ENCODE assay signal across 17 cellular contexts in genomic region chr3:23728651-23729117, GRCh38.
DNase-seq lines count a peak whose midpoint lies in the region; ATAC-seq, FAIRE-seq and TF ChIP-seq lines count a peak whose summit lies in the region.
"Had no signal": no experiment of that assay in that cellular context is flagged by ENCODE, and none has a peak within 500 bp of the region (broad histone marks: within the 10 kb centered on the region; RNA-seq: fewer than 3 reads in every experiment).

No MANE protein-coding gene starts in this region.

- POLR2A ChIA-PET in Caco-2 (lab: Charles Lee): interaction anchor here (0.5 to 0.6 kb wide), 4 partner anchors 18 to 163 kb away, joined by 3 to 4 read pairs (median 4); no protein-coding TSS in a partner anchor

- H3K27ac ChIP-seq in left lung: no peak overlapping the region
- H3K27ac ChIP-seq in esophagus muscularis mucosa (replicated peaks in 1 of 4): peak overlapping the region in 2 of 4 donors; percentile 52 to 56
- H3K27ac ChIP-seq: coronary artery, HL-60, neutrophil had no signal

- peak overlapping the region; percentile 54 for H3K4me3 Mint-ChIP-seq in Caco-2 (ENCODE audit: unreplicated experiment)
- H3K4me3 Mint-ChIP-seq: activated T-cell treated with anti-CD3 and anti-CD28 coated beads, Interleukin-2, amount 50 U/mL, for 72 hours had no signal

- no peaks in the 10 kb centered on the region for H3K36me3 ChIP-seq in Caco-2 (ENCODE audit: control insufficient read depth, insufficient read depth, low read length)
- no peaks in the 10 kb centered on the region for H3K36me3 ChIP-seq in bronchial epithelial cell (ENCODE audit: control insufficient read depth, insufficient read depth, low read length)
- no peaks in the 10 kb centered on the region for H3K36me3 ChIP-seq in left lung
- H3K36me3 ChIP-seq in esophagus muscularis mucosa: no peaks in the 10 kb centered on the region
- H3K36me3 ChIP-seq: neutrophil had no signal

- TF ChIP-seq EP300 in esophagus muscularis mucosa (IDR thresholded peaks at IDR 0.05): no peak

- H3K4me1 ChIP-seq in Caco-2 (peaks cover 22% of the 10 kb centered on the region), left lung (peaks cover 0 to 3% of the 10 kb centered on the region in 2 donors), esophagus muscularis mucosa (peaks cover 0 to 43% (median 41%) of the 10 kb centered on the region in 4 donors)

- peak overlapping the region; percentile 45 for H3K27ac Mint-ChIP-seq in Caco-2 (ENCODE audit: unreplicated experiment)
- H3K27ac Mint-ChIP-seq: activated T-cell treated with anti-CD3 and anti-CD28 coated beads, Interleukin-2, amount 50 U/mL, for 72 hours had no signal

- H3K4me1 Mint-ChIP-seq in Caco-2 (ENCODE audit: low read depth, unreplicated experiment): peaks cover 8% of the 10 kb centered on the region

- CTCF ChIA-PET in Caco-2 (lab: Charles Lee): interaction anchor here (0.5 to 1.2 kb wide), 3 partner anchors 16 to 33 kb away, joined by 3 to 4 read pairs (median 3); no protein-coding TSS in a partner anchor

- peaks cover 11% of the 10 kb centered on the region for H3K36me3 Mint-ChIP-seq in Caco-2 (ENCODE audit: insufficient read depth, unreplicated experiment)

- DNase-seq in Caco-2 (peak; percentile 78 to 80), M059J (ENCODE audit: low read depth) (peak; percentile 52), bronchial epithelial cell (ENCODE audit: low read depth) (peak; percentile 35), left lung (no peak), HT-29 (ENCODE audit: low spot score) (no peak), NOMO-1 (lab: John Stamatoyannopoulos, UW; ENCODE audit: unreplicated experiment in 2 of 2) (no peak), esophagus muscularis mucosa (ENCODE audit: extremely low spot score) (no peak), GM19239 (ENCODE audit: insufficient read length, low spot score) (no peak)
- DNase-seq: activated T-cell treated with anti-CD3 and anti-CD28 coated beads, Interleukin-2, amount 50 U/mL, for 72 hours; amygdala; MM.1S; NCI-H774; SHP77 treated with DMSO at 0.1 percent for 48 hours; stimulated activated naive CD4-positive, alpha-beta T cell treated with Interleukin-2 at 50 U/mL for 16 hours had no signal

- H3K27me3 ChIP-seq in Caco-2 (replicated peaks; ENCODE audit: control insufficient read depth, insufficient read depth, low read length) (no peaks in the 10 kb centered on the region), bronchial epithelial cell (ENCODE audit: control insufficient read depth, insufficient read depth, low read length) (no peaks in the 10 kb centered on the region), left lung (no peaks in the 10 kb centered on the region), esophagus muscularis mucosa (no peaks in the 10 kb centered on the region)
- H3K27me3 ChIP-seq: neutrophil had no signal

- H3K27me3 Mint-ChIP-seq in Caco-2 (ENCODE audit: insufficient read depth, unreplicated experiment): no peaks in the 10 kb centered on the region

- TF ChIP-seq POLR2A in esophagus muscularis mucosa (IDR thresholded peaks at IDR 0.05; ENCODE audit: low read depth): no peak

- no peak for TF ChIP-seq CTCF in Caco-2 (IDR thresholded peaks at IDR 0.05; ENCODE audit: insufficient read depth in 1 of 2, low read depth in 1 of 2, low read length in 1 of 2, severe bottlenecking in 1 of 2, unreplicated experiment in 1 of 2)
- TF ChIP-seq CTCF in bronchial epithelial cell (IDR thresholded peaks at IDR 0.05; ENCODE audit: insufficient read depth, low read length, severe bottlenecking): no peak
- no peak for TF ChIP-seq CTCF in left lung (IDR thresholded peaks at IDR 0.05)
- no peak for TF ChIP-seq CTCF in esophagus muscularis mucosa (IDR thresholded peaks at IDR 0.05)

- peak; percentile 86 for ATAC-seq in left lung
- ATAC-seq: activated T-cell treated with anti-CD3 and anti-CD28 coated beads, Interleukin-2, amount 50 U/mL, for 72 hours had no signal

- H3K4me3 ChIP-seq in Caco-2 (ENCODE audit: low read depth, low read length) (no peak overlapping the region), bronchial epithelial cell (ENCODE audit: low read depth, low read length) (no peak overlapping the region), left lung (no peak overlapping the region), esophagus muscularis mucosa (no peak overlapping the region)
- H3K4me3 ChIP-seq: coronary artery had no signal

- no peaks in the 10 kb centered on the region for H3K9me3 ChIP-seq in Caco-2
- H3K9me3 ChIP-seq in left lung: no peaks in the 10 kb centered on the region
- no peaks in the 10 kb centered on the region for H3K9me3 ChIP-seq in esophagus muscularis mucosa
- H3K9me3 ChIP-seq: neutrophil had no signal

- no peak for FAIRE-seq in bronchial epithelial cell (lab: Jason Lieb, UNC)
- no peak for FAIRE-seq in GM19239 (lab: Jason Lieb, UNC)

- intact Hi-C loops in Caco-2 (cut with micrococcal nuclease; ENCODE audit: unreplicated experiment) (loop anchor here (1.0 to 2.0 kb wide), 4 partner anchors 11 to 80 kb away; no protein-coding TSS in a partner anchor), left lung (cut with DNase I) (no loop called here), esophagus muscularis mucosa (cut with DNase I) (no loop called here)

- 36% methylated on average over 4 of the region's 4 CpGs for WGBS in esophagus muscularis mucosa

- H3K9me3 Mint-ChIP-seq in Caco-2 (ENCODE audit: unreplicated experiment): no peaks in the 10 kb centered on the region
- H3K9me3 Mint-ChIP-seq: activated T-cell treated with anti-CD3 and anti-CD28 coated beads, Interleukin-2, amount 50 U/mL, for 72 hours had no signal

- no TSS peak for BruUV-seq in Caco-2 (replicated peaks; lab: Mats Ljungman, UMichigan)

Comparison
In these comparisons a context has a peak if more than half of its experiments do, and no peak if none do; other contexts are left out.
1. DNase-seq: peak in Caco-2 (2 of 2), M059J (single experiment) and bronchial epithelial cell (single experiment); none in left lung (0 of 2), HT-29 (single experiment), NOMO-1 (0 of 2), esophagus muscularis mucosa (single experiment) and GM19239 (single experiment).